1 cellular context compared by ENCODE assay signal in the genomic region with DNA sequence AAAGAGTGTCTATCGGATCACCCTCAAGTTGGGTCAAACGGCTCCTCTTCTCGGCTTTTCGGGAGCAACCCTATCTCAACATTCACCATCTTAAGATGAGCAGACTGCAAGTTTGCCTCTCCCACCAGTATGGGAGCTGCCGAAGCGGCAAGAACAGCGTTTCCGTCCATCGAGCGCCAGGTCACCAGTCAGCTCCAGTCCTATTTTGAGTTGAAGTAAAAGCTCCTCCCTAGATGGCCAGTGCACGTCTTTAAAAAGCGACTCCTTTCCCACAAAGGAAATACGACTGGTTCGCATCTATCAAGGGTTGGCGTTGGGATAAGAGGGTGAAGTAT.
TF ChIP-seq lines count a peak whose summit lies in the region.

No MANE protein-coding gene starts in this region.

TF ChIP-seq in GM23338, 12 proteins besides CTCF, POLR2A, EP300 and RAD21 (continued from another document):
- TF ChIP-seq, protein P1, sequence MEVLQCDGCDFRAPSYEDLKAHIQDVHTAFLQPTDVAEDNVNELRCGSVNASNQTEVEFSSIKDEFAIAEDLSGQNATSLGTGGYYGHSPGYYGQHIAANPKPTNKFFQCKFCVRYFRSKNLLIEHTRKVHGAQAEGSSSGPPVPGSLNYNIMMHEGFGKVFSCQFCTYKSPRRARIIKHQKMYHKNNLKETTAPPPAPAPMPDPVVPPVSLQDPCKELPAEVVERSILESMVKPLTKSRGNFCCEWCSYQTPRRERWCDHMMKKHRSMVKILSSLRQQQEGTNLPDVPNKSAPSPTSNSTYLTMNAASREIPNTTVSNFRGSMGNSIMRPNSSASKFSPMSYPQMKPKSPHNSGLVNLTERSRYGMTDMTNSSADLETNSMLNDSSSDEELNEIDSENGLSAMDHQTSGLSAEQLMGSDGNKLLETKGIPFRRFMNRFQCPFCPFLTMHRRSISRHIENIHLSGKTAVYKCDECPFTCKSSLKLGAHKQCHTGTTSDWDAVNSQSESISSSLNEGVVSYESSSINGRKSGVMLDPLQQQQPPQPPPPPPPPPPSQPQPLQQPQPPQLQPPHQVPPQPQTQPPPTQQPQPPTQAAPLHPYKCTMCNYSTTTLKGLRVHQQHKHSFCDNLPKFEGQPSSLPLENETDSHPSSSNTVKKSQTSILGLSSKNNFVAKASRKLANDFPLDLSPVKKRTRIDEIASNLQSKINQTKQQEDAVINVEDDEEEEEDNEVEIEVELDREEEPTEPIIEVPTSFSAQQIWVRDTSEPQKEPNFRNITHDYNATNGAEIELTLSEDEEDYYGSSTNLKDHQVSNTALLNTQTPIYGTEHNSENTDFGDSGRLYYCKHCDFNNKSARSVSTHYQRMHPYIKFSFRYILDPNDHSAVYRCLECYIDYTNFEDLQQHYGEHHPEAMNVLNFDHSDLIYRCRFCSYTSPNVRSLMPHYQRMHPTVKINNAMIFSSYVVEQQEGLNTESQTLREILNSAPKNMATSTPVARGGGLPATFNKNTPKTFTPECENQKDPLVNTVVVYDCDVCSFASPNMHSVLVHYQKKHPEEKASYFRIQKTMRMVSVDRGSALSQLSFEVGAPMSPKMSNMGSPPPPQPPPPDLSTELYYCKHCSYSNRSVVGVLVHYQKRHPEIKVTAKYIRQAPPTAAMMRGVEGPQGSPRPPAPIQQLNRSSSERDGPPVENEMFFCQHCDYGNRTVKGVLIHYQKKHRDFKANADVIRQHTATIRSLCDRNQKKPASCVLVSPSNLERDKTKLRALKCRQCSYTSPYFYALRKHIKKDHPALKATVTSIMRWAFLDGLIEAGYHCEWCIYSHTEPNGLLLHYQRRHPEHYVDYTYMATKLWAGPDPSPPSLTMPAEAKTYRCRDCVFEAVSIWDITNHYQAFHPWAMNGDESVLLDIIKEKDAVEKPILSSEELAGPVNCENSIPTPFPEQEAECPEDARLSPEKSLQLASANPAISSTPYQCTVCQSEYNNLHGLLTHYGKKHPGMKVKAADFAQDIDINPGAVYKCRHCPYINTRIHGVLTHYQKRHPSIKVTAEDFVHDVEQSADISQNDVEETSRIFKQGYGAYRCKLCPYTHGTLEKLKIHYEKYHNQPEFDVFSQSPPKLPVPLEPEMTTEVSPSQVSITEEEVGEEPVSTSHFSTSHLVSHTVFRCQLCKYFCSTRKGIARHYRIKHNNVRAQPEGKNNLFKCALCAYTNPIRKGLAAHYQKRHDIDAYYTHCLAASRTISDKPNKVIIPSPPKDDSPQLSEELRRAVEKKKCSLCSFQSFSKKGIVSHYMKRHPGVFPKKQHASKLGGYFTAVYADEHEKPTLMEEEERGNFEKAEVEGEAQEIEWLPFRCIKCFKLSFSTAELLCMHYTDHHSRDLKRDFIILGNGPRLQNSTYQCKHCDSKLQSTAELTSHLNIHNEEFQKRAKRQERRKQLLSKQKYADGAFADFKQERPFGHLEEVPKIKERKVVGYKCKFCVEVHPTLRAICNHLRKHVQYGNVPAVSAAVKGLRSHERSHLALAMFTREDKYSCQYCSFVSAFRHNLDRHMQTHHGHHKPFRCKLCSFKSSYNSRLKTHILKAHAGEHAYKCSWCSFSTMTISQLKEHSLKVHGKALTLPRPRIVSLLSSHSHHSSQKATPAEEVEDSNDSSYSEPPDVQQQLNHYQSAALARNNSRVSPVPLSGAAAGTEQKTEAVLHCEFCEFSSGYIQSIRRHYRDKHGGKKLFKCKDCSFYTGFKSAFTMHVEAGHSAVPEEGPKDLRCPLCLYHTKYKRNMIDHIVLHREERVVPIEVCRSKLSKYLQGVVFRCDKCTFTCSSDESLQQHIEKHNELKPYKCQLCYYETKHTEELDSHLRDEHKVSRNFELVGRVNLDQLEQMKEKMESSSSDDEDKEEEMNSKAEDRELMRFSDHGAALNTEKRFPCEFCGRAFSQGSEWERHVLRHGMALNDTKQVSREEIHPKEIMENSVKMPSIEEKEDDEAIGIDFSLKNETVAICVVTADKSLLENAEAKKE (CRISPR knock-in tag; IDR thresholded peaks at IDR 0.05) = no peak
- no peak for TF ChIP-seq ZNF114 (CRISPR knock-in tag; IDR thresholded peaks at IDR 0.05)
- TF ChIP-seq JUNB (IDR thresholded peaks at IDR 0.05; ENCODE audit: unreplicated experiment) = no peak
- no peak for TF ChIP-seq EZH2phosphoT487 (IDR thresholded peaks at IDR 0.05; ENCODE audit: unreplicated experiment)
- TF ChIP-seq ETS1 (IDR thresholded peaks at IDR 0.05) = no peak
